1 cellular context compared by ENCODE assay signal in the genomic region with DNA sequence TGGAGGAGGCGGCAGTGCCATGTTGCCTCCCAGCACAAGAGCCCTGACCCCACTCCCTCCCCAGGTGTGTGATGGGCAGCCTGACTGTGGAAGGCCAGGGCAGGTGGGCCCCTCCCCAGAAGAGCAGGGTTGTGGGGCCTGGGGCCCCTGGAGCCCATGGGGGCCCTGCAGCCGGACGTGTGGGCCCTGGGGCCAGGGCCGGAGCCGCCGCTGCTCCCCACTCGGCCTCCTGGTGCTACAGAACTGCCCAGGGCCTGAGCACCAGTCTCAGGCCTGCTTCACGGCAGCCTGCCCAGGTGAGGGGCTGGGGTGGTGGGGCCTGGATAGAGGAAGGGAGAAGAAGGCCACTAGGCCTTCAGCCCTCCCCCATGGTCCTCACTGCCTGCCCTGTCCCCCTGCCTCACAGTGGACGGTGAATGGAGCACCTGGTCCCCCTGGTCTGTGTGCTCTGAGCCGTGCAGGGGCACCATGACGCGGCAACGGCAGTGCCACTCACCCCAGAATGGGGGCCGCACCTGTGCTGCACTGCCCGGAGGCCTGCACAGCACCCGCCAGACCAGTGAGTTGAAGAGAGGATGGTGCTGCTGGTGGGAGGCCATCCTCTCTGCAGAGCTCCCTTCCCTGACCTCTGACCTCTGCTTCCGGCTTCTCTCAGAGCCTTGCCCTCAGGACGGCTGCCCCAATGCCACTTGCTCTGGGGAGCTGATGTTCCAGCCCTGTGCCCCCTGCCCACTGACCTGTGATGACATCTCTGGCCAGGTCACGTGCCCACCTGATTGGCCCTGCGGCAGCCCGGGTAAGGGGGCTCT.
TF ChIP-seq lines count a peak whose summit lies in the region.

No MANE protein-coding gene starts in this region.

TF ChIP-seq in HEK293, 187 proteins besides CTCF, POLR2A, EP300 and RAD21:
- TF ChIP-seq BCL11A (tag by site-specific recombination; IDR thresholded peaks at IDR 0.05; ENCODE audit: low read depth): 0 out of 2 replicates have a peak, but pooled peaks have one; percentile 35
- 0 out of 2 replicates have a peak, but pooled peaks have one; percentile 14 for TF ChIP-seq ZFHX2 (tag by site-specific recombination; conservative IDR thresholded peaks at IDR 0.05)
- no peak for TF ChIP-seq ZNF530 (tag by site-specific recombination; IDR thresholded peaks at IDR 0.05; ENCODE audit: low read depth)
- no peak for TF ChIP-seq ZNF707 (tag by site-specific recombination; IDR thresholded peaks at IDR 0.05)
TF ChIP-seq in HEK293: peak in this region for 2.
